21 cellular contexts compared by ENCODE assay signal in genomic region chr16:4135537-4135936, GRCh38.
"Had no signal": no experiment of that assay in that cellular context is flagged by ENCODE, and none has a peak within 500 bp of the region (broad histone marks: within the 10 kb centered on the region; RNA-seq: fewer than 3 reads in every experiment).

No MANE protein-coding gene starts in this region.

- H3K9me3 Mint-ChIP-seq: activated CD4-positive, alpha-beta T cell treated with anti-CD3 and anti-CD28 coated beads, Interleukin-2, amount 10 ng/mL, durations not matched to agents 24 days and 14 days; activated naive CD4-positive, alpha-beta T cell treated with anti-CD3 and anti-CD28 coated beads for 36 hours; natural killer cell had no signal

- H3K4me1 ChIP-seq: gastrocnemius medialis, psoas muscle, right atrium auricular region, vagina had no signal

- DNase-seq: activated CD4-positive, alpha-beta memory T cell treated with anti-CD3 and anti-CD28 coated beads, Interleukin-2, amount 10 ng/mL, durations not matched to agents 7 days and 5 days; activated CD4-positive, alpha-beta T cell treated with anti-CD3 and anti-CD28 coated beads, Interleukin-2, amount 10 ng/mL, durations not matched to agents 24 days and 14 days; activated effector memory CD4-positive, alpha-beta T cell treated with Interleukin-2 at 50 U/mL for 16 hours; activated naive CD4-positive, alpha-beta T cell treated with anti-CD3 and anti-CD28 coated beads for 36 hours; activated naive CD8-positive, alpha-beta T cell treated with anti-CD3 and anti-CD28 coated beads, Interleukin-2, amount 10 ng/mL, durations not matched to agents 7 days and 5 days; activated T-cell treated with anti-CD3 and anti-CD28 coated beads, Interleukin-2, amount 50 U/mL, for 72 hours; amniotic stem cell; cerebellar nuclear complex; esophagus squamous epithelium; gastrocnemius medialis; head of caudate nucleus; midbrain; natural killer cell; psoas muscle; stimulated activated CD4-positive, alpha-beta T cell treated with anti-CD3 and anti-CD28 coated beads, Interleukin-4, amount 100 ng/mL, for 24 hours; stimulated activated naive CD4-positive, alpha-beta T cell treated with Interleukin-2 at 50 U/mL for 16 hours; T-helper 2 cell had no signal

- H3K27ac ChIP-seq: coronary artery, gastrocnemius medialis, psoas muscle, right atrium auricular region, vagina had no signal

- H3K4me3 Mint-ChIP-seq: activated CD4-positive, alpha-beta memory T cell treated with anti-CD3 and anti-CD28 coated beads, Interleukin-2, amount 10 ng/mL, durations not matched to agents 7 days and 5 days; activated CD4-positive, alpha-beta T cell treated with anti-CD3 and anti-CD28 coated beads, Interleukin-2, amount 10 ng/mL, durations not matched to agents 24 days and 14 days; activated naive CD4-positive, alpha-beta T cell treated with anti-CD3 and anti-CD28 coated beads for 36 hours; activated naive CD8-positive, alpha-beta T cell treated with anti-CD3 and anti-CD28 coated beads, Interleukin-2, amount 10 ng/mL, durations not matched to agents 7 days and 5 days; activated T-cell treated with anti-CD3 and anti-CD28 coated beads, Interleukin-2, amount 50 U/mL, for 72 hours; natural killer cell had no signal

- H3K36me3 ChIP-seq: esophagus squamous epithelium, gastrocnemius medialis, right atrium auricular region, vagina had no signal

- H3K36me3 Mint-ChIP-seq: natural killer cell had no signal

- H3K27ac Mint-ChIP-seq: activated CD4-positive, alpha-beta memory T cell treated with anti-CD3 and anti-CD28 coated beads, Interleukin-2, amount 10 ng/mL, durations not matched to agents 7 days and 5 days; activated CD4-positive, alpha-beta T cell treated with anti-CD3 and anti-CD28 coated beads, Interleukin-2, amount 10 ng/mL, durations not matched to agents 24 days and 14 days; activated naive CD4-positive, alpha-beta T cell treated with anti-CD3 and anti-CD28 coated beads for 36 hours; activated naive CD8-positive, alpha-beta T cell treated with anti-CD3 and anti-CD28 coated beads, Interleukin-2, amount 10 ng/mL, durations not matched to agents 7 days and 5 days; activated T-cell treated with anti-CD3 and anti-CD28 coated beads, Interleukin-2, amount 50 U/mL, for 72 hours; natural killer cell had no signal

- ATAC-seq: activated CD4-positive, CD25-positive, alpha-beta regulatory T cell treated with anti-CD3 and anti-CD28 coated beads, Interleukin-2, amount 50 U/mL, for 24 hours; activated T-cell treated with anti-CD3 and anti-CD28 coated beads, Interleukin-2, amount 50 U/mL, for 72 hours; natural killer cell; psoas muscle had no signal

- H3K4me3 ChIP-seq: coronary artery, esophagus squamous epithelium, gastrocnemius medialis, psoas muscle, right atrium auricular region, vagina had no signal

- H3K27me3 ChIP-seq: gastrocnemius medialis, right atrium auricular region, vagina had no signal

- H3K9me3 ChIP-seq: esophagus squamous epithelium, gastrocnemius medialis, psoas muscle, right atrium auricular region, vagina had no signal

- H3K4me1 Mint-ChIP-seq: natural killer cell had no signal
